ENCODE assay signal across 25 cellular contexts in the genomic region with DNA sequence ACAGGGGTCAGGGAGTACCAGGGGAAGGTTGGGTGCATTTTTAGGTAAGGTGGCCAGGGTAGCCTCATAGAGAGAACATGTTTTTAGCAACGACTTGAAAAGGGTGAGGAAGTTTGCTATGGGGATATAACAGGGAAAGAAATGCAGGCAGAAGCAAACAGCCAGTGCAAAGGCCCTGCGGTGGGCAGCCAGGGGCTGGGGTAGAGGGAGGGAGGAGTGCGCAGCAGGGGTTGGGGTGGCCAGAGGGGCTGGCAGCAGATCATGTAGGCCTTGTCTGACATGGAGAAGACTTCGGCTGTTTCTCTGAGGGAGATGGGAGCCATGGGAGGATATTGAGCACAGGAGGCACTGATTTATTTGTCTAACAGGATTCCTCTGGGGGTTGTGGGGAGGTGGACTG.
"Had no signal": no experiment of that assay in that cellular context is flagged by ENCODE, and none has a peak within 500 bp of the region (broad histone marks: within the 10 kb centered on the region; RNA-seq: fewer than 3 reads in every experiment).

No MANE protein-coding gene starts in this region.

- H3K9me3 ChIP-seq: lower lobe of right lung, mucosa of descending colon had no signal

- H3K9me3 Mint-ChIP-seq: immature natural killer cell, mesothelial cell of epicardium had no signal

- H3K27ac Mint-ChIP-seq: immature natural killer cell; mesothelial cell of epicardium; naive B cell; naive thymus-derived CD8-positive, alpha-beta T cell had no signal

- H3K27ac ChIP-seq: coronary artery, dorsolateral prefrontal cortex, esophagus muscularis mucosa, foreskin keratinocyte, gastroesophageal sphincter, heart left ventricle, hepatocyte, left lung, lower lobe of right lung had no signal

- H3K27me3 ChIP-seq: foreskin keratinocyte, hepatocyte had no signal

- H2AFZ ChIP-seq: hepatocyte had no signal

- H3K4me2 ChIP-seq: hepatocyte had no signal

- H3K79me2 ChIP-seq: hepatocyte had no signal

- H3K36me3 Mint-ChIP-seq: immature natural killer cell, mesothelial cell of epicardium had no signal

- H3K36me3 ChIP-seq: esophagus muscularis mucosa, gastroesophageal sphincter, heart left ventricle, left lung, lower lobe of right lung had no signal

- H3K4me1 Mint-ChIP-seq: immature natural killer cell; mesothelial cell of epicardium; naive B cell; naive thymus-derived CD8-positive, alpha-beta T cell had no signal

- H3K4me3 Mint-ChIP-seq: immature natural killer cell; mesothelial cell of epicardium; naive B cell; naive thymus-derived CD8-positive, alpha-beta T cell had no signal

- FAIRE-seq: colon, endothelial cell of umbilical vein, frontal cortex, keratinocyte had no signal

- H3K4me3 ChIP-seq: coronary artery, dorsolateral prefrontal cortex, esophagus muscularis mucosa, gastroesophageal sphincter, heart left ventricle, hepatocyte, left lung, lower lobe of right lung, mucosa of descending colon had no signal

- H3K4me1 ChIP-seq: esophagus muscularis mucosa, foreskin keratinocyte, gastroesophageal sphincter, heart left ventricle, left lung, lower lobe of right lung had no signal

- DNase-seq: dermis blood vessel endothelial cell; dorsolateral prefrontal cortex; effector CD4-positive, alpha-beta T cell; effector memory CD4-positive, alpha-beta T cell; foreskin keratinocyte; heart left ventricle; hypothalamus; immature natural killer cell; left cardiac atrium; left lung; left ventricle myocardium superior; lower lobe of right lung; mesendoderm; mucosa of descending colon; naive B cell; naive thymus-derived CD8-positive, alpha-beta T cell had no signal
